Comparison of ENCODE assay signal across 1 cellular context in the genomic region with DNA sequence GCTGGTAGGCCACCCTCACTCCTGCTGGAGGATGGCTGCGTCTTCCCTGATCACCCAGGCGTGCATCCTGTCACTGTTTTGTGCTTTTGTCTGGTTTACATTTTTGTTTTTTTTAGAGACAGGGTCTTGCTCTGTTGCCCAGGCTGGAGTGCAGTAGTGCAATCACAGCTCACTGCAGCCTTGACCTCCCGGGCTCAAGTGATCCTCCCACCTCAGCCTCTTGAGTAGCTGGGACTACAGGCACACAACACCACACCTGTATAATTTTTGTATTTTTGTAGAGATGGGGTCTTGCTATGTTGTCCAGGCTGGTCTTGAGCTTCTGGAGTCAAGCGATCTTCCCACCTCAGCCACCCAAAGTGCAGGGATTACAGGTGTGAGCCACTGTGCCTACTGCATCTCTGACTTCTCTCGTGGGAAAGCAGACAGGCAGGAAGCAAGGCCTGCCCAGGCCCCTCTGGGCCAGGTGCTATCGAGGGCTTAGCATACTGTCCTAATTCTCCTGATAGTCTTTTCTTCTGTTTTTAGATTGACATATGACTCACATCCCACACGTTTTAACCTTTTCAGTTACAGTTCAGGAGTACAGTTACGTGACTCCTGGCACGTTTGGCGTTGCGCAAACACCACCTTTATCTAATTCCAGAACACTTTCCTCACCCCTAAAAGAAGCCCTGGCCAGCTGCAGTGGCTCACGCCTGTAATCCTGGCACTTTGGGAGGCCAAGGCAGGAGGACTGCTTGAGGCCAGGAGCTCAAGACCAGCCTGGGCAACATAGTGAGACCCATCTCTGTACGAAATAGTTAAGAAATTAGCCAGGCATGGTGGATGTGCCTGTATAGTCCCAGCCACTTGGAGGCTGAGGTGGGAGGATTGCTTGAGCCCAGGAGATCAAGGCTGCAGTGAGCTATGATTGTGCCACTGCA.
TF ChIP-seq lines count a peak whose summit lies in the region.
"Not testable (repeated sequence)": the region's sequence is repeated elsewhere in the genome, so short reads cannot be mapped to it uniquely, and the experiment has no call there.

No MANE protein-coding gene starts in this region.

TF ChIP-seq in HepG2, 621 proteins besides CTCF, POLR2A, EP300 and RAD21 (continued from another document and continues in another):
- TF ChIP-seq, protein P1, sequence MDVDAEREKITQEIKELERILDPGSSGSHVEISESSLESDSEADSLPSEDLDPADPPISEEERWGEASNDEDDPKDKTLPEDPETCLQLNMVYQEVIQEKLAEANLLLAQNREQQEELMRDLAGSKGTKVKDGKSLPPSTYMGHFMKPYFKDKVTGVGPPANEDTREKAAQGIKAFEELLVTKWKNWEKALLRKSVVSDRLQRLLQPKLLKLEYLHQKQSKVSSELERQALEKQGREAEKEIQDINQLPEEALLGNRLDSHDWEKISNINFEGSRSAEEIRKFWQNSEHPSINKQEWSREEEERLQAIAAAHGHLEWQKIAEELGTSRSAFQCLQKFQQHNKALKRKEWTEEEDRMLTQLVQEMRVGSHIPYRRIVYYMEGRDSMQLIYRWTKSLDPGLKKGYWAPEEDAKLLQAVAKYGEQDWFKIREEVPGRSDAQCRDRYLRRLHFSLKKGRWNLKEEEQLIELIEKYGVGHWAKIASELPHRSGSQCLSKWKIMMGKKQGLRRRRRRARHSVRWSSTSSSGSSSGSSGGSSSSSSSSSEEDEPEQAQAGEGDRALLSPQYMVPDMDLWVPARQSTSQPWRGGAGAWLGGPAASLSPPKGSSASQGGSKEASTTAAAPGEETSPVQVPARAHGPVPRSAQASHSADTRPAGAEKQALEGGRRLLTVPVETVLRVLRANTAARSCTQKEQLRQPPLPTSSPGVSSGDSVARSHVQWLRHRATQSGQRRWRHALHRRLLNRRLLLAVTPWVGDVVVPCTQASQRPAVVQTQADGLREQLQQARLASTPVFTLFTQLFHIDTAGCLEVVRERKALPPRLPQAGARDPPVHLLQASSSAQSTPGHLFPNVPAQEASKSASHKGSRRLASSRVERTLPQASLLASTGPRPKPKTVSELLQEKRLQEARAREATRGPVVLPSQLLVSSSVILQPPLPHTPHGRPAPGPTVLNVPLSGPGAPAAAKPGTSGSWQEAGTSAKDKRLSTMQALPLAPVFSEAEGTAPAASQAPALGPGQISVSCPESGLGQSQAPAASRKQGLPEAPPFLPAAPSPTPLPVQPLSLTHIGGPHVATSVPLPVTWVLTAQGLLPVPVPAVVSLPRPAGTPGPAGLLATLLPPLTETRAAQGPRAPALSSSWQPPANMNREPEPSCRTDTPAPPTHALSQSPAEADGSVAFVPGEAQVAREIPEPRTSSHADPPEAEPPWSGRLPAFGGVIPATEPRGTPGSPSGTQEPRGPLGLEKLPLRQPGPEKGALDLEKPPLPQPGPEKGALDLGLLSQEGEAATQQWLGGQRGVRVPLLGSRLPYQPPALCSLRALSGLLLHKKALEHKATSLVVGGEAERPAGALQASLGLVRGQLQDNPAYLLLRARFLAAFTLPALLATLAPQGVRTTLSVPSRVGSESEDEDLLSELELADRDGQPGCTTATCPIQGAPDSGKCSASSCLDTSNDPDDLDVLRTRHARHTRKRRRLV (CRISPR knock-in tag; IDR thresholded peaks at IDR 0.05), result peak; percentile 45; the same call in 1 of the 2 replicates
- TF ChIP-seq, protein P2, sequence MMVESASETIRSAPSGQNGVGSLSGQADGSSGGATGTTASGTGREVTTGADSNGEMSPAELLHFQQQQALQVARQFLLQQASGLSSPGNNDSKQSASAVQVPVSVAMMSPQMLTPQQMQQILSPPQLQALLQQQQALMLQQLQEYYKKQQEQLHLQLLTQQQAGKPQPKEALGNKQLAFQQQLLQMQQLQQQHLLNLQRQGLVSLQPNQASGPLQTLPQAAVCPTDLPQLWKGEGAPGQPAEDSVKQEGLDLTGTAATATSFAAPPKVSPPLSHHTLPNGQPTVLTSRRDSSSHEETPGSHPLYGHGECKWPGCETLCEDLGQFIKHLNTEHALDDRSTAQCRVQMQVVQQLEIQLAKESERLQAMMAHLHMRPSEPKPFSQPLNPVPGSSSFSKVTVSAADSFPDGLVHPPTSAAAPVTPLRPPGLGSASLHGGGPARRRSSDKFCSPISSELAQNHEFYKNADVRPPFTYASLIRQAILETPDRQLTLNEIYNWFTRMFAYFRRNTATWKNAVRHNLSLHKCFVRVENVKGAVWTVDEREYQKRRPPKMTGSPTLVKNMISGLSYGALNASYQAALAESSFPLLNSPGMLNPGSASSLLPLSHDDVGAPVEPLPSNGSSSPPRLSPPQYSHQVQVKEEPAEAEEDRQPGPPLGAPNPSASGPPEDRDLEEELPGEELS (CRISPR knock-in tag; IDR thresholded peaks at IDR 0.05), result peak; percentile 69
- TF ChIP-seq POGZ (CRISPR knock-in tag; IDR thresholded peaks at IDR 0.05), result peak; percentile 83
- peak; percentile 65; the same call in 1 of the 2 replicates for TF ChIP-seq ZNF292 (CRISPR knock-in tag; IDR thresholded peaks at IDR 0.05; ENCODE audit: borderline replicate concordance, low read depth)
- peak; percentile 65; the same call in 1 of the 2 replicates for TF ChIP-seq ZNF264 (CRISPR knock-in tag; IDR thresholded peaks at IDR 0.05)
- peak; percentile 92 for TF ChIP-seq PPARG (CRISPR knock-in tag; conservative IDR thresholded peaks at IDR 0.05)
- peak; percentile 99 for TF ChIP-seq ZNF121 (CRISPR knock-in tag; IDR thresholded peaks at IDR 0.05)
- TF ChIP-seq RXRA (CRISPR knock-in tag; IDR thresholded peaks at IDR 0.05), result peak; percentile 91; the same call in 1 of the 2 replicates
- TF ChIP-seq, protein P3, sequence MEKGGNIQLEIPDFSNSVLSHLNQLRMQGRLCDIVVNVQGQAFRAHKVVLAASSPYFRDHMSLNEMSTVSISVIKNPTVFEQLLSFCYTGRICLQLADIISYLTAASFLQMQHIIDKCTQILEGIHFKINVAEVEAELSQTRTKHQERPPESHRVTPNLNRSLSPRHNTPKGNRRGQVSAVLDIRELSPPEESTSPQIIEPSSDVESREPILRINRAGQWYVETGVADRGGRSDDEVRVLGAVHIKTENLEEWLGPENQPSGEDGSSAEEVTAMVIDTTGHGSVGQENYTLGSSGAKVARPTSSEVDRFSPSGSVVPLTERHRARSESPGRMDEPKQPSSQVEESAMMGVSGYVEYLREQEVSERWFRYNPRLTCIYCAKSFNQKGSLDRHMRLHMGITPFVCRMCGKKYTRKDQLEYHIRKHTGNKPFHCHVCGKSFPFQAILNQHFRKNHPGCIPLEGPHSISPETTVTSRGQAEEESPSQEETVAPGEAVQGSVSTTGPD (CRISPR knock-in tag; IDR thresholded peaks at IDR 0.05), result peak; percentile 43; the same call in 1 of the 2 replicates
- 0 out of 2 replicates have a peak, but pooled peaks have one; percentile 61 for TF ChIP-seq ZNF878 (CRISPR knock-in tag; IDR thresholded peaks at IDR 0.05)
- TF ChIP-seq, protein P4, sequence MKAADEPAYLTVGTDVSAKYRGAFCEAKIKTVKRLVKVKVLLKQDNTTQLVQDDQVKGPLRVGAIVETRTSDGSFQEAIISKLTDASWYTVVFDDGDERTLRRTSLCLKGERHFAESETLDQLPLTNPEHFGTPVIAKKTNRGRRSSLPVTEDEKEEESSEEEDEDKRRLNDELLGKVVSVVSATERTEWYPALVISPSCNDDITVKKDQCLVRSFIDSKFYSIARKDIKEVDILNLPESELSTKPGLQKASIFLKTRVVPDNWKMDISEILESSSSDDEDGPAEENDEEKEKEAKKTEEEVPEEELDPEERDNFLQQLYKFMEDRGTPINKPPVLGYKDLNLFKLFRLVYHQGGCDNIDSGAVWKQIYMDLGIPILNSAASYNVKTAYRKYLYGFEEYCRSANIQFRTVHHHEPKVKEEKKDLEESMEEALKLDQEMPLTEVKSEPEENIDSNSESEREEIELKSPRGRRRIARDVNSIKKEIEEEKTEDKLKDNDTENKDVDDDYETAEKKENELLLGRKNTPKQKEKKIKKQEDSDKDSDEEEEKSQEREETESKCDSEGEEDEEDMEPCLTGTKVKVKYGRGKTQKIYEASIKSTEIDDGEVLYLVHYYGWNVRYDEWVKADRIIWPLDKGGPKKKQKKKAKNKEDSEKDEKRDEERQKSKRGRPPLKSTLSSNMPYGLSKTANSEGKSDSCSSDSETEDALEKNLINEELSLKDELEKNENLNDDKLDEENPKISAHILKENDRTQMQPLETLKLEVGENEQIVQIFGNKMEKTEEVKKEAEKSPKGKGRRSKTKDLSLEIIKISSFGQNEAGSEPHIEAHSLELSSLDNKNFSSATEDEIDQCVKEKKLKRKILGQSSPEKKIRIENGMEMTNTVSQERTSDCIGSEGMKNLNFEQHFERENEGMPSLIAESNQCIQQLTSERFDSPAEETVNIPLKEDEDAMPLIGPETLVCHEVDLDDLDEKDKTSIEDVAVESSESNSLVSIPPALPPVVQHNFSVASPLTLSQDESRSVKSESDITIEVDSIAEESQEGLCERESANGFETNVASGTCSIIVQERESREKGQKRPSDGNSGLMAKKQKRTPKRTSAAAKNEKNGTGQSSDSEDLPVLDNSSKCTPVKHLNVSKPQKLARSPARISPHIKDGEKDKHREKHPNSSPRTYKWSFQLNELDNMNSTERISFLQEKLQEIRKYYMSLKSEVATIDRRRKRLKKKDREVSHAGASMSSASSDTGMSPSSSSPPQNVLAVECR (CRISPR knock-in tag; IDR thresholded peaks at IDR 0.05; ENCODE audit: borderline replicate concordance), result peak; percentile 56; the same call in 1 of the 2 replicates
- 0 out of 2 replicates have a peak, but pooled peaks have one; percentile 1 for TF ChIP-seq ZNF274 (CRISPR knock-in tag; IDR thresholded peaks at IDR 0.05)
- TF ChIP-seq, protein P5, sequence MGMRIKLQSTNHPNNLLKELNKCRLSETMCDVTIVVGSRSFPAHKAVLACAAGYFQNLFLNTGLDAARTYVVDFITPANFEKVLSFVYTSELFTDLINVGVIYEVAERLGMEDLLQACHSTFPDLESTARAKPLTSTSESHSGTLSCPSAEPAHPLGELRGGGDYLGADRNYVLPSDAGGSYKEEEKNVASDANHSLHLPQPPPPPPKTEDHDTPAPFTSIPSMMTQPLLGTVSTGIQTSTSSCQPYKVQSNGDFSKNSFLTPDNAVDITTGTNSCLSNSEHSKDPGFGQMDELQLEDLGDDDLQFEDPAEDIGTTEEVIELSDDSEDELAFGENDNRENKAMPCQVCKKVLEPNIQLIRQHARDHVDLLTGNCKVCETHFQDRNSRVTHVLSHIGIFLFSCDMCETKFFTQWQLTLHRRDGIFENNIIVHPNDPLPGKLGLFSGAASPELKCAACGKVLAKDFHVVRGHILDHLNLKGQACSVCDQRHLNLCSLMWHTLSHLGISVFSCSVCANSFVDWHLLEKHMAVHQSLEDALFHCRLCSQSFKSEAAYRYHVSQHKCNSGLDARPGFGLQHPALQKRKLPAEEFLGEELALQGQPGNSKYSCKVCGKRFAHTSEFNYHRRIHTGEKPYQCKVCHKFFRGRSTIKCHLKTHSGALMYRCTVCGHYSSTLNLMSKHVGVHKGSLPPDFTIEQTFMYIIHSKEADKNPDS (CRISPR knock-in tag; IDR thresholded peaks at IDR 0.05), result peak; percentile 74; the same call in 1 of the 2 replicates
- TF ChIP-seq TARDBP (CRISPR knock-in tag; IDR thresholded peaks at IDR 0.05), result peak; percentile 49; the same call in 1 of the 2 replicates
- peak; percentile 75 for TF ChIP-seq SALL1 (CRISPR knock-in tag; IDR thresholded peaks at IDR 0.05)
- 0 out of 2 replicates have a peak, but pooled peaks have one; percentile 37 for TF ChIP-seq ZNF430 (CRISPR knock-in tag; IDR thresholded peaks at IDR 0.05)
- TF ChIP-seq, protein P6, sequence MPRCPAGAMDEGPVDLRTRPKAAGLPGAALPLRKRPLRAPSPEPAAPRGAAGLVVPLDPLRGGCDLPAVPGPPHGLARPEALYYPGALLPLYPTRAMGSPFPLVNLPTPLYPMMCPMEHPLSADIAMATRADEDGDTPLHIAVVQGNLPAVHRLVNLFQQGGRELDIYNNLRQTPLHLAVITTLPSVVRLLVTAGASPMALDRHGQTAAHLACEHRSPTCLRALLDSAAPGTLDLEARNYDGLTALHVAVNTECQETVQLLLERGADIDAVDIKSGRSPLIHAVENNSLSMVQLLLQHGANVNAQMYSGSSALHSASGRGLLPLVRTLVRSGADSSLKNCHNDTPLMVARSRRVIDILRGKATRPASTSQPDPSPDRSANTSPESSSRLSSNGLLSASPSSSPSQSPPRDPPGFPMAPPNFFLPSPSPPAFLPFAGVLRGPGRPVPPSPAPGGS (CRISPR knock-in tag; IDR thresholded peaks at IDR 0.05), result peak; percentile 78; the same call in 1 of the 2 replicates
- peak; percentile 46; the same call in 1 of the 2 replicates for TF ChIP-seq ZNF605 (CRISPR knock-in tag; IDR thresholded peaks at IDR 0.05)
- peak; percentile 85; the same call in 1 of the 2 replicates for TF ChIP-seq ZKSCAN8 (CRISPR knock-in tag; IDR thresholded peaks at IDR 0.05; ENCODE audit: borderline replicate concordance)
- TF ChIP-seq, protein P7, sequence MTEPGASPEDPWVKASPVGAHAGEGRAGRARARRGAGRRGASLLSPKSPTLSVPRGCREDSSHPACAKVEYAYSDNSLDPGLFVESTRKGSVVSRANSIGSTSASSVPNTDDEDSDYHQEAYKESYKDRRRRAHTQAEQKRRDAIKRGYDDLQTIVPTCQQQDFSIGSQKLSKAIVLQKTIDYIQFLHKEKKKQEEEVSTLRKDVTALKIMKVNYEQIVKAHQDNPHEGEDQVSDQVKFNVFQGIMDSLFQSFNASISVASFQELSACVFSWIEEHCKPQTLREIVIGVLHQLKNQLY (CRISPR knock-in tag; IDR thresholded peaks at IDR 0.05), result peak; percentile 71; the same call in 1 of the 2 replicates
- peak; percentile 84 for TF ChIP-seq ZNF761 (CRISPR knock-in tag; conservative IDR thresholded peaks at IDR 0.05)
- TF ChIP-seq, protein P8, sequence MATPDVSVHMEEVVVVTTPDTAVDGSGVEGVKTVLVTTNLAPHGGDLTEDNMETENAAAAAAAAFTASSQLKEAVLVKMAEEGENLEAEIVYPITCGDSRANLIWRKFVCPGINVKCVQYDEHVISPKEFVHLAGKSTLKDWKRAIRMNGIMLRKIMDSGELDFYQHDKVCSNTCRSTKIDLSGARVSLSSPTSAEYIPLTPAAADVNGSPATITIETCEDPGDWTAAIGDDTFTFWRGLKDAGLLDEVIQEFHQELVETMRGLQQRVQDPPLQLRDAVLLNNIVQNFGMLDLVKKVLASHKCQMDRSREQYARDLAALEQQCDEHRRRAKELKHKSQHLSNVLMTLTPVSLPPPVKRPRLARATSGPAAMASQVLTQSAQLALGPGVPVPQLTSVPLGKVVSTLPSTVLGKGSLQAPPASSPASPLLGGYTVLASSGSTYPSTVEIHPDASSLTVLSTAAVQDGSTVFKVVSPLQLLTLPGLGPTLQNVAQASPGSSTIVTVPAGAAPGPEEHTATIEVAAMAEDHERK (CRISPR knock-in tag; IDR thresholded peaks at IDR 0.05; ENCODE audit: low read depth), result peak; percentile 52; the same call in 1 of the 2 replicates
- TF ChIP-seq SOX6 (IDR thresholded peaks at IDR 0.05), result not testable (repeated sequence)
- TF ChIP-seq SOX6 (CRISPR knock-in tag; IDR thresholded peaks at IDR 0.05), result peak; percentile 91
- 0 out of 2 replicates have a peak, but pooled peaks have one; percentile 66 for TF ChIP-seq ZSCAN12 (CRISPR knock-in tag; IDR thresholded peaks at IDR 0.05)
- TF ChIP-seq, protein P9, sequence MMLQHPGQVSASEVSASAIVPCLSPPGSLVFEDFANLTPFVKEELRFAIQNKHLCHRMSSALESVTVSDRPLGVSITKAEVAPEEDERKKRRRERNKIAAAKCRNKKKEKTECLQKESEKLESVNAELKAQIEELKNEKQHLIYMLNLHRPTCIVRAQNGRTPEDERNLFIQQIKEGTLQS (CRISPR knock-in tag; IDR thresholded peaks at IDR 0.05), result peak; percentile 80
- peak; percentile 62; the same call in 1 of the 2 replicates for TF ChIP-seq ZNF235 (CRISPR knock-in tag; IDR thresholded peaks at IDR 0.05; ENCODE audit: borderline replicate concordance)
- TF ChIP-seq DPF2 (CRISPR knock-in tag; IDR thresholded peaks at IDR 0.05; ENCODE audit: borderline replicate concordance, low read depth), result peak; percentile 70
- 0 out of 2 replicates have a peak, but pooled peaks have one; percentile 23 for TF ChIP-seq TGIF2 (CRISPR knock-in tag; IDR thresholded peaks at IDR 0.05)
- peak; percentile 60 for TF ChIP-seq NR2F6 (IDR thresholded peaks at IDR 0.05)
- peak; percentile 85 for TF ChIP-seq NR2F6 (CRISPR knock-in tag; IDR thresholded peaks at IDR 0.05)
- TF ChIP-seq, protein P10, sequence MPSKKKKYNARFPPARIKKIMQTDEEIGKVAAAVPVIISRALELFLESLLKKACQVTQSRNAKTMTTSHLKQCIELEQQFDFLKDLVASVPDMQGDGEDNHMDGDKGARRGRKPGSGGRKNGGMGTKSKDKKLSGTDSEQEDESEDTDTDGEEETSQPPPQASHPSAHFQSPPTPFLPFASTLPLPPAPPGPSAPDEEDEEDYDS (CRISPR knock-in tag; IDR thresholded peaks at IDR 0.05), result peak; percentile 74
